Comparison of ENCODE assay signal across 11 cellular contexts in genomic region chr1:87392241-87393192, GRCh38.
DNase-seq lines count a peak whose midpoint lies in the region; ATAC-seq and TF ChIP-seq lines count a peak whose summit lies in the region.
"Had no signal": no experiment of that assay in that cellular context is flagged by ENCODE, and none has a peak within 500 bp of the region (broad histone marks: within the 10 kb centered on the region; RNA-seq: fewer than 3 reads in every experiment).

No MANE protein-coding gene starts in this region.

- H3K27me3 Mint-ChIP-seq in immature natural killer cell (ENCODE audit: low read depth in 3 of 3): peaks cover 1 to 2% (median 2%) of the 10 kb centered on the region in 3 donors
- H3K27me3 Mint-ChIP-seq in stimulated activated naive B cell treated with anti-CD40 and anti-IgM and Interleukin-4, amounts not matched to agents 10 μg/mL and 1 μg/mL and 100 μg/mL, for 72 hours: no peaks in the 10 kb centered on the region
- H3K27me3 Mint-ChIP-seq: activated B cell treated with CpG ODN at 0.5 μM for 24 hours; stimulated activated memory B cell treated with anti-CD40 and anti-IgM and Interleukin-4, amounts not matched to agents 10 μg/mL and 1 μg/mL and 100 μg/mL, for 72 hours had no signal

- no peaks in the 10 kb centered on the region for H3K27me3 ChIP-seq in ACC112 (ENCODE audit: insufficient read depth, low read length)

- H3K4me3 ChIP-seq in ACC112 (ENCODE audit: low read depth, low read length): 0 out of 2 replicates have a peak overlapping the region, but pooled peaks have one; percentile 15
- H3K4me3 ChIP-seq in astrocyte of the cerebellum (ENCODE audit: low read depth, low read length): no peak overlapping the region

- H2AFZ ChIP-seq in ACC112 (ENCODE audit: low read length, unreplicated experiment): no peak overlapping the region

- peak overlapping the region; percentile 29; the same call in 1 of the 2 replicates for H3K27ac ChIP-seq in ACC112 (ENCODE audit: low read depth, low read length)

- H3K79me2 ChIP-seq in ACC112 (ENCODE audit: control insufficient read depth, insufficient read depth, low read length, unreplicated experiment): no peaks in the 10 kb centered on the region

- H3K27ac Mint-ChIP-seq in immature natural killer cell: peak overlapping the region in 1 of 6 donors; percentile 14
- H3K27ac Mint-ChIP-seq in stimulated activated naive B cell treated with anti-CD40 and anti-IgM and Interleukin-4, amounts not matched to agents 10 μg/mL and 1 μg/mL and 100 μg/mL, for 72 hours: no peak overlapping the region
- H3K27ac Mint-ChIP-seq: activated B cell treated with CpG ODN at 0.5 μM for 24 hours; stimulated activated memory B cell treated with anti-CD40 and anti-IgM and Interleukin-4, amounts not matched to agents 10 μg/mL and 1 μg/mL and 100 μg/mL, for 72 hours had no signal

- peak; percentile 48 for DNase-seq in HS-5 (ENCODE audit: low read depth)
- DNase-seq in astrocyte of the cerebellum (ENCODE audit: low read depth): peak; percentile 19
- peak; percentile 68 for DNase-seq in kidney glomerular epithelial cell (lab: John Stamatoyannopoulos, UW)
- DNase-seq in immature natural killer cell: no peak
- no peak for DNase-seq in stimulated activated naive B cell treated with anti-CD40 and anti-IgM and Interleukin-4, amounts not matched to agents 10 μg/mL and 1 μg/mL and 100 μg/mL, for 72 hours
- DNase-seq in cerebellar cortex (ENCODE audit: low spot score): no peak
- DNase-seq: activated B cell treated with CpG ODN at 0.5 μM for 24 hours; activated naive CD4-positive, alpha-beta T cell had no signal

- peaks cover 11 to 26% (median 12%) of the 10 kb centered on the region in 3 donors for H3K36me3 Mint-ChIP-seq in immature natural killer cell
- H3K36me3 Mint-ChIP-seq in stimulated activated naive B cell treated with anti-CD40 and anti-IgM and Interleukin-4, amounts not matched to agents 10 μg/mL and 1 μg/mL and 100 μg/mL, for 72 hours: no peaks in the 10 kb centered on the region
- H3K36me3 Mint-ChIP-seq: stimulated activated memory B cell treated with anti-CD40 and anti-IgM and Interleukin-4, amounts not matched to agents 10 μg/mL and 1 μg/mL and 100 μg/mL, for 72 hours had no signal

- H3K9me3 Mint-ChIP-seq in immature natural killer cell: no peaks in the 10 kb centered on the region
- no peaks in the 10 kb centered on the region for H3K9me3 Mint-ChIP-seq in stimulated activated naive B cell treated with anti-CD40 and anti-IgM and Interleukin-4, amounts not matched to agents 10 μg/mL and 1 μg/mL and 100 μg/mL, for 72 hours
- H3K9me3 Mint-ChIP-seq: activated B cell treated with CpG ODN at 0.5 μM for 24 hours had no signal

- H3K4me3 Mint-ChIP-seq in immature natural killer cell: no peak overlapping the region
- H3K4me3 Mint-ChIP-seq in stimulated activated naive B cell treated with anti-CD40 and anti-IgM and Interleukin-4, amounts not matched to agents 10 μg/mL and 1 μg/mL and 100 μg/mL, for 72 hours: no peak overlapping the region
- H3K4me3 Mint-ChIP-seq: activated B cell treated with CpG ODN at 0.5 μM for 24 hours; stimulated activated memory B cell treated with anti-CD40 and anti-IgM and Interleukin-4, amounts not matched to agents 10 μg/mL and 1 μg/mL and 100 μg/mL, for 72 hours had no signal

- peaks cover 17% of the 10 kb centered on the region for H3K4me1 ChIP-seq in ACC112 (ENCODE audit: control insufficient read depth, insufficient read depth, low read length, unreplicated experiment)

- in situ Hi-C loops in astrocyte of the cerebellum (cut with HindIII; ENCODE audit: low sequenced_read_pairs): no loop called here

- no peak for TF ChIP-seq CTCF in astrocyte of the cerebellum (IDR thresholded peaks at IDR 0.05; ENCODE audit: low read depth, low read length, missing control alignments)

- no peak for ATAC-seq in stimulated activated naive B cell treated with anti-CD40 and anti-IgM and Interleukin-4, amounts not matched to agents 10 μg/mL and 1 μg/mL and 100 μg/mL, for 72 hours (replicated peaks)
- ATAC-seq in HG03469 (IDR thresholded peaks at IDR 0.05; ENCODE audit: unreplicated experiment): no peak
- ATAC-seq: stimulated activated memory B cell treated with anti-CD40 and anti-IgM and Interleukin-4, amounts not matched to agents 10 μg/mL and 1 μg/mL and 100 μg/mL, for 72 hours had no signal

- H3K4me1 Mint-ChIP-seq in immature natural killer cell: no peaks in the 10 kb centered on the region
- H3K4me1 Mint-ChIP-seq in stimulated activated naive B cell treated with anti-CD40 and anti-IgM and Interleukin-4, amounts not matched to agents 10 μg/mL and 1 μg/mL and 100 μg/mL, for 72 hours: no peaks in the 10 kb centered on the region

- no peaks in the 10 kb centered on the region for H3K36me3 ChIP-seq in ACC112 (ENCODE audit: insufficient read depth, low read length)

Comparison
In these comparisons a context has a peak if more than half of its experiments do, and no peak if none do; other contexts are left out.
1. DNase-seq: peak in HS-5 (single experiment), astrocyte of the cerebellum (single experiment) and kidney glomerular epithelial cell (single experiment); none in immature natural killer cell (0 of 3), stimulated activated naive B cell treated with anti-CD40 and anti-IgM and Interleukin-4, amounts not matched to agents 10 μg/mL and 1 μg/mL and 100 μg/mL, for 72 hours (single experiment) and cerebellar cortex (single experiment).